In the genomic region with DNA sequence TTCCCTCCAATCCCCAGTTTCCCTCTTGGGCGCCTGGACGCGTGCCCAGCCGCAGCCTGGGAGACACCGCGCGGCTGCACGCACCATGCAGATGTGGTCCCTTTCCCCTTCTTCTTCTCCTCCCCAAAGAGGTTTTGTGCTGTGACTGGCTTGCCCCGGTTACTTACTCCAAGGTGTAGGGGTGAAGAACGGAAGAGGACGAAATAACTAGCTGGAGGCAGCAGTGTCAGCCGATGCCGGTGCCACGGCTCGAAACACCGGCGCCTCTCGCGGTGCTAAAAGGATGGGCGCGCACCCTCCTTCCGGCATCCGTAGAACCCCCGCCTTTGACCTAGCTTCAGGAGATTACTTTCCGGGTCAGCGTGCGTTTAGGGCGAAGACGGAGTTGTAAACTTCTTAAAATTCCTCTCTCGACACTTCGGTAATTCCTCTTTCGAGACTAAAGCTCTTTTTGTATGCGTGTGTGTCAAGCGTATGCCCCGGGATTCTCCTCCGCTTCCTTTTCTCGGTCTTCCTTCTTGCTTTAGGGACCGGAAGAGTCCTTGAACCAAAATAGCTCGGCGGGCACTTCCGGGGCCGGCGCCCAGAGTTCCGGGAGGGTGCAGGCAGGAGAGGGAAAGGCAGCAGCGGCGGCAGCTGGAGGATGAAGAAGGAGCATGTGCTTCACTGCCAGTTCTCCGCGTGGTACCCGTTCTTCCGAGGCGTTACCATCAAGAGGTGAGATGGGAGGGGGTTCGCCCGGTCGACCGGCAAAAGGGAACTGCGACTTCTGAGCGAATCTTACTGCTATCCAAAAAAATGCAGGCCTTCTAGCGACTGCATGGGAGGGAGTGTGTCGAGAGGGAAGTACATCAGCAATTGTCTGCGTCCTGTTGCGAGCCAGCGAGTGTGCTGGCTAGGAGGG, we compare ENCODE assay signal across 8 cellular contexts. TPM values are rescaled to one million over a fixed set of nuclear protein-coding genes. Genes with fewer than 3 reads are reported as not detected.
DNase-seq lines count a peak whose midpoint lies in the region; ATAC-seq and TF ChIP-seq lines count a peak whose summit lies in the region.

A gene with protein sequence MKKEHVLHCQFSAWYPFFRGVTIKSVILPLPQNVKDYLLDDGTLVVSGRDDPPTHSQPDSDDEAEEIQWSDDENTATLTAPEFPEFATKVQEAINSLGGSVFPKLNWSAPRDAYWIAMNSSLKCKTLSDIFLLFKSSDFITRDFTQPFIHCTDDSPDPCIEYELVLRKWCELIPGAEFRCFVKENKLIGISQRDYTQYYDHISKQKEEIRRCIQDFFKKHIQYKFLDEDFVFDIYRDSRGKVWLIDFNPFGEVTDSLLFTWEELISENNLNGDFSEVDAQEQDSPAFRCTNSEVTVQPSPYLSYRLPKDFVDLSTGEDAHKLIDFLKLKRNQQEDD (plus strand): TSS at position 586 of the 904 bp plus-strand sequence. CDS start 58 bp downstream, at position 644.
NUDT5 (minus strand) TSS at position 289 of the 904 bp plus-strand sequence. CDS start 9,600 bp downstream, outside the sequence.

- H3K27me3 Mint-ChIP-seq in T-helper 1 cell treated with Interleukin-12 subunit alpha and Interleukin-12 subunit beta and Interleukin-4 antibody, amounts not matched to agents 30 μg/mL and 1 μg/mL, for 36 hours (ENCODE audit: low read depth) = no peaks in the 10 kb centered on the region
- no peaks in the 10 kb centered on the region for H3K27me3 Mint-ChIP-seq in progenitor cell of endocrine pancreas

- peaks cover 36% of the 10 kb centered on the region for H3K36me3 Mint-ChIP-seq in T-helper 1 cell treated with Interleukin-12 subunit alpha and Interleukin-12 subunit beta and Interleukin-4 antibody, amounts not matched to agents 30 μg/mL and 1 μg/mL, for 36 hours (ENCODE audit: low read depth)
- peaks cover 6% of the 10 kb centered on the region for H3K36me3 Mint-ChIP-seq in progenitor cell of endocrine pancreas (ENCODE audit: insufficient read depth)

- peak within 1 kb of the TSS; percentile 97 for H3K27ac Mint-ChIP-seq in T-helper 1 cell treated with Interleukin-12 subunit alpha and Interleukin-12 subunit beta and Interleukin-4 antibody, amounts not matched to agents 30 μg/mL and 1 μg/mL, for 36 hours
- H3K27ac Mint-ChIP-seq in progenitor cell of endocrine pancreas = peak within 1 kb of the TSS; percentile 92

- TF ChIP-seq CTCF in left ventricle myocardium inferior (IDR thresholded peaks at IDR 0.05; ENCODE audit: borderline replicate concordance) (no peak), progenitor cell of endocrine pancreas (IDR thresholded peaks at IDR 0.05; ENCODE audit: unreplicated experiment) (peak; percentile 17), upper lobe of right lung (IDR thresholded peaks at IDR 0.05) (no peak)

- H3K4me3 ChIP-seq in left ventricle myocardium inferior (peak within 1 kb of the TSS; percentile 89), upper lobe of right lung (peak within 1 kb of the TSS; percentile 97)

- H3K4me1 ChIP-seq in left ventricle myocardium inferior (peaks cover 49% of the 10 kb centered on the region), upper lobe of right lung (peaks cover 47% of the 10 kb centered on the region)

- DNase-seq in NCI-H146 treated with DMSO at 0.1 percent for 48 hours (lab: John Stamatoyannopoulos, UW; ENCODE audit: unreplicated experiment) = peak; percentile 99
- peak; percentile 79 for DNase-seq in amniotic stem cell (lab: John Stamatoyannopoulos, UW)
- peak; percentile 88 for DNase-seq in left ventricle myocardium inferior
- DNase-seq in progenitor cell of endocrine pancreas (ENCODE audit: low spot score, unreplicated experiment) = peak; percentile 56
- peak; percentile 94 for DNase-seq in upper lobe of right lung

- H3K27ac ChIP-seq in left ventricle myocardium inferior (replicated peaks) (peak within 1 kb of the TSS; percentile 97), upper lobe of right lung (peak within 1 kb of the TSS; percentile 95)

- peak within 1 kb of the TSS; percentile 95 for H3K4me3 Mint-ChIP-seq in T-helper 1 cell treated with Interleukin-12 subunit alpha and Interleukin-12 subunit beta and Interleukin-4 antibody, amounts not matched to agents 30 μg/mL and 1 μg/mL, for 36 hours
- peak within 1 kb of the TSS; percentile 97 for H3K4me3 Mint-ChIP-seq in progenitor cell of endocrine pancreas (ENCODE audit: low read depth)

- no peaks in the 10 kb centered on the region for H3K9me3 ChIP-seq in left ventricle myocardium inferior (replicated peaks)
- H3K9me3 ChIP-seq in upper lobe of right lung = no peaks in the 10 kb centered on the region

- peak; percentile 92 for ATAC-seq in GM18498 (IDR thresholded peaks at IDR 0.05; ENCODE audit: unreplicated experiment)
- ATAC-seq in HG02884 (IDR thresholded peaks at IDR 0.05; ENCODE audit: unreplicated experiment) = peak; percentile 87
- ATAC-seq in upper lobe of right lung = peak; percentile 97

- intact Hi-C loops in left ventricle myocardium inferior (cut with micrococcal nuclease) = no loop called here
- intact Hi-C loops in upper lobe of right lung (cut with DNase I) = no loop called here

- H3K36me3 ChIP-seq in left ventricle myocardium inferior (peaks cover 20% of the 10 kb centered on the region), upper lobe of right lung (peaks cover 21% of the 10 kb centered on the region)

- H3K27me3 ChIP-seq in left ventricle myocardium inferior (ENCODE audit: low read depth) (no peaks in the 10 kb centered on the region), upper lobe of right lung (no peaks in the 10 kb centered on the region)

- no peaks in the 10 kb centered on the region for H3K9me3 Mint-ChIP-seq in T-helper 1 cell treated with Interleukin-12 subunit alpha and Interleukin-12 subunit beta and Interleukin-4 antibody, amounts not matched to agents 30 μg/mL and 1 μg/mL, for 36 hours
- H3K9me3 Mint-ChIP-seq in progenitor cell of endocrine pancreas (ENCODE audit: low read depth) = no peaks in the 10 kb centered on the region

- peaks cover 44% of the 10 kb centered on the region for H3K4me1 Mint-ChIP-seq in T-helper 1 cell treated with Interleukin-12 subunit alpha and Interleukin-12 subunit beta and Interleukin-4 antibody, amounts not matched to agents 30 μg/mL and 1 μg/mL, for 36 hours (ENCODE audit: low read depth)
- peaks cover 21% of the 10 kb centered on the region for H3K4me1 Mint-ChIP-seq in progenitor cell of endocrine pancreas (ENCODE audit: low read depth)

RNA-seq across cellular contexts. Expression of the first gene that starts in this region (rescaled TPM):
- 41.8 TPM for total RNA-seq in left ventricle myocardium inferior
- total RNA-seq in progenitor cell of endocrine pancreas = 71.1 and 82.4 TPM in 2 replicates
- total RNA-seq in upper lobe of right lung = 44.3 TPM

RNA-seq across cellular contexts. Expression of gene NUDT5, which starts in this region (rescaled TPM):
- total RNA-seq in left ventricle myocardium inferior (8.6 TPM), progenitor cell of endocrine pancreas (56.5 and 63.3 TPM in 2 replicates), upper lobe of right lung (49.9 TPM)

Comparison
In these comparisons a context has a peak if more than half of its experiments do, and no peak if none do; other contexts are left out.
1. Peak in every context shown above with its lines: DNase-seq, ATAC-seq, H3K4me3 ChIP-seq and H3K27ac ChIP-seq.